Comparison of ENCODE assay signal across 19 cellular contexts in the genomic region with DNA sequence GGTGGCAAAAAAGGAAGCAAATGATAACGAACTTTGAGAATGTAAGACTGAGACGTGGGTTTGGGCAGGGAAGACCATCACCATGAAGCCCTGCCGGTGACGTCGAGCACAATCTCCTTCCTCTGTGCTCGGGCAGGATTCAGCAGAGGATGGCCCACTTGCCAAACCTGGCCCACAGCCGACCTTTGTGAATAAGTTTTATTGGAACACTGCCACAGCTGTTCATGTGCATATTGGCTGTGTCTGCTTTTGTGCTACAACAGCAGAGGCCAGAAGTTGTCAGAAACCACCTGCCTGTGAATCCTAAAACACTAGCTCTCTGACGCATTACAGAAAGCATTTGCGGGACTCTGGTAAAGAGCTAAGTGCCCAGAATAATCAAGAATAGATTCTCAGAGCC.
A peak's percentile ranks its signal among the peaks of the same experiment; 100 is the strongest.
DNase-seq lines count a peak whose midpoint lies in the region; ATAC-seq and TF ChIP-seq lines count a peak whose summit lies in the region.
"Had no signal": no experiment of that assay in that cellular context is flagged by ENCODE, and none has a peak within 500 bp of the region (broad histone marks: within the 10 kb centered on the region; RNA-seq: fewer than 3 reads in every experiment).

No MANE protein-coding gene starts in this region.

- intact Hi-C loops in left cardiac atrium (cut with DNase I) (no loop called here), A673 (cut with micrococcal nuclease; ENCODE audit: unreplicated experiment) (loop anchor here (10.0 kb wide), 1 partner anchor 192 kb away; no protein-coding TSS in a partner anchor)

- peak; percentile 47 to 57 for ATAC-seq in left cardiac atrium
- no peak for ATAC-seq in HG02973 (IDR thresholded peaks at IDR 0.05; ENCODE audit: unreplicated experiment)
- ATAC-seq: activated T-helper 17 cell treated with anti-CD3 and anti-CD28 coated beads, Interleukin-2, amount 50 U/mL, for 72 hours; T-helper 17 cell had no signal

- DNase-seq in DMS79 (lab: John Stamatoyannopoulos, UW) = peak; percentile 70
- peak; percentile 59 for DNase-seq in RPMI8226
- peak; percentile 36 for DNase-seq in left cardiac atrium
- no peak for DNase-seq in A673 (ENCODE audit: low spot score)
- no peak for DNase-seq in GOT3 (lab: John Stamatoyannopoulos, UW)
- DNase-seq: activated CD4-positive, alpha-beta T cell treated with anti-CD3 and anti-CD28 coated beads, Interleukin-2, amount 10 ng/mL, durations not matched to agents 24 days and 14 days; activated naive CD8-positive, alpha-beta T cell treated with anti-CD3 and anti-CD28 coated beads, Interleukin-2, amount 10 ng/mL, durations not matched to agents 7 days and 5 days; GDM1; IMR-90; NCI-H187 treated with DMSO at 0.1 percent for 48 hours; NCI-H774; stimulated activated CD4-positive, alpha-beta T cell treated with anti-CD3 and anti-CD28 coated beads, Interleukin-4, amount 100 ng/mL, for 24 hours; T-helper 17 cell; transverse colon had no signal

- no TSS peak for BruUV-seq in A673 (replicated peaks; lab: Mats Ljungman, UMichigan)

- H3K27me3 ChIP-seq in BLaER1 treated with 17β-estradiol and CSF1 and Interleukin-3, amounts not matched to agents 10 nM and 100 nM = peaks cover 0 to 7% (median 0%) of the 10 kb centered on the region in 11 experiments; a peak in 1 of 22 replicates
- H3K27me3 ChIP-seq in A673 (replicated peaks; ENCODE audit: insufficient read depth, low read depth, low read length, poor library complexity) = no peaks in the 10 kb centered on the region
- H3K27me3 ChIP-seq: transverse colon had no signal

- H3K27ac ChIP-seq in BLaER1 treated with 17β-estradiol and CSF1 and Interleukin-3, amounts not matched to agents 10 nM and 100 nM = no peak overlapping the region
- no peak overlapping the region for H3K27ac ChIP-seq in A673 (ENCODE audit: low read depth, low read length, poor library complexity, severe bottlenecking)
- H3K27ac ChIP-seq: SJCRH30, transverse colon had no signal

- H3K4me2 ChIP-seq in BLaER1 treated with 17β-estradiol and CSF1 and Interleukin-3, amounts not matched to agents 10 nM and 100 nM = peak overlapping the region in 10 of 11 experiments; percentile 7 to 70 (median 58); a peak in 16 of 22 replicates
- H3K4me2 ChIP-seq: smooth muscle cell had no signal

- no peaks in the 10 kb centered on the region for H4K20me1 ChIP-seq in BLaER1 treated with 17β-estradiol and CSF1 and Interleukin-3, amounts not matched to agents 10 nM and 100 nM

- CTCF ChIA-PET in A673 (lab: Charles Lee) = no interaction called here

- no peak overlapping the region for H3K4me3 ChIP-seq in BLaER1 treated with 17β-estradiol and CSF1 and Interleukin-3, amounts not matched to agents 10 nM and 100 nM
- H3K4me3 ChIP-seq in A673 (ENCODE audit: low read depth, low read length, poor library complexity, severe bottlenecking) = no peak overlapping the region
- H3K4me3 ChIP-seq: SJCRH30, smooth muscle cell, transverse colon had no signal

- H3K9ac ChIP-seq in BLaER1 treated with 17β-estradiol and CSF1 and Interleukin-3, amounts not matched to agents 10 nM and 100 nM = 0 out of 22 replicates have a peak overlapping the region, but pooled peaks of 1 of the 11 experiments have one; percentile 14

- TF ChIP-seq CTCF in A673 (conservative IDR thresholded peaks at IDR 0.05; ENCODE audit: low read depth, low read length) = no peak

- no peaks in the 10 kb centered on the region for H3K9me3 ChIP-seq in BLaER1 treated with 17β-estradiol and CSF1 and Interleukin-3, amounts not matched to agents 10 nM and 100 nM (replicated peaks in 1 of 11)
- no peaks in the 10 kb centered on the region for H3K9me3 ChIP-seq in A673 (ENCODE audit: low read depth, low read length, poor library complexity, severe bottlenecking)
- H3K9me3 ChIP-seq: SJCRH30, transverse colon had no signal

- POLR2A ChIA-PET in A673 (lab: Charles Lee; ENCODE audit: low non-redundant PET) = no interaction called here

- peaks cover 0 to 41% (median 37%) of the 10 kb centered on the region in 10 experiments; a peak in 15 of 20 replicates for H3K4me1 ChIP-seq in BLaER1 treated with 17β-estradiol and CSF1 and Interleukin-3, amounts not matched to agents 10 nM and 100 nM
- no peaks in the 10 kb centered on the region for H3K4me1 ChIP-seq in A673 (ENCODE audit: insufficient read depth, low read length, poor library complexity, severe bottlenecking)
- H3K4me1 ChIP-seq: SJCRH30 had no signal

- H3K36me3 ChIP-seq in BLaER1 treated with 17β-estradiol and CSF1 and Interleukin-3, amounts not matched to agents 10 nM and 100 nM = no peaks in the 10 kb centered on the region
- H3K36me3 ChIP-seq in A673 (ENCODE audit: insufficient read depth, low read length, poor library complexity, severe bottlenecking) = no peaks in the 10 kb centered on the region
- H3K36me3 ChIP-seq: SJCRH30, transverse colon had no signal

Comparison
In these comparisons a context has a peak if more than half of its experiments do, and no peak if none do; other contexts are left out.
1. DNase-seq: peak in DMS79 (single experiment), RPMI8226 (single experiment) and left cardiac atrium (single experiment); none in A673 (single experiment) and GOT3 (single experiment).